In genomic region chr6:46128476-46128875, GRCh38 we compare ENCODE assay signal across 11 cellular contexts. TPM values are rescaled to one million over a fixed set of nuclear protein-coding genes. Genes with fewer than 3 reads are reported as not detected.
DNase-seq lines count a peak whose midpoint lies in the region; ATAC-seq and TF ChIP-seq lines count a peak whose summit lies in the region.
"Had no signal": no experiment of that assay in that cellular context is flagged by ENCODE, and none has a peak within 500 bp of the region (broad histone marks: within the 10 kb centered on the region; RNA-seq: fewer than 3 reads in every experiment).

No MANE protein-coding gene starts in this region.

- peak overlapping the region; percentile 88 for H3K4me3 Mint-ChIP-seq in Calu3 (ENCODE audit: low read depth, unreplicated experiment)

- CTCF ChIA-PET in Calu3 (lab: Charles Lee) = interaction anchor here (1.1 to 1.8 kb wide), 3 partner anchors 9 to 38 kb away, joined by 3 to 11 read pairs (median 5); no protein-coding TSS in a partner anchor

- no peaks in the 10 kb centered on the region for H3K79me2 ChIP-seq in Karpas-422 (ENCODE audit: low read length)

- H3K27ac Mint-ChIP-seq in Calu3 (ENCODE audit: unreplicated experiment) = no peak overlapping the region

- H3K9me3 ChIP-seq in Karpas-422 (ENCODE audit: low read length) (no peaks in the 10 kb centered on the region), endocrine pancreas (ENCODE audit: control insufficient read depth, low read length) (no peaks in the 10 kb centered on the region)

- peak overlapping the region; percentile 86 for H3K4me2 ChIP-seq in Karpas-422 (ENCODE audit: low read depth, low read length, poor library complexity, severe bottlenecking)

- H3K9ac ChIP-seq in Karpas-422 (ENCODE audit: low read length) (no peak overlapping the region; the same call in 1 of the 2 replicates), endocrine pancreas (ENCODE audit: control insufficient read depth, insufficient read depth, low read length) (no peak overlapping the region)

- no peaks in the 10 kb centered on the region for H4K20me1 ChIP-seq in Karpas-422 (ENCODE audit: insufficient read depth, low read depth, low read length)

- peaks cover 9% of the 10 kb centered on the region for H3K4me1 Mint-ChIP-seq in Calu3 (ENCODE audit: low read depth, unreplicated experiment)

- H2AFZ ChIP-seq in Karpas-422 (ENCODE audit: low read length) = no peak overlapping the region

- H3K27me3 Mint-ChIP-seq in Calu3 (ENCODE audit: unreplicated experiment) = no peaks in the 10 kb centered on the region

- DNase-seq in Calu3 (no peak), Karpas-422 (peak; percentile 54), NCI-H345 treated with DMSO at 0.1 percent for 48 hours (lab: John Stamatoyannopoulos, UW; ENCODE audit: unreplicated experiment) (no peak), hippocampal formation (lab: John Stamatoyannopoulos, UW) (no peak), NCI-H345 (lab: John Stamatoyannopoulos, UW) (no peak), T1000 (lab: John Stamatoyannopoulos, UW) (no peak)
- DNase-seq: foreskin keratinocyte, NCI-H1694 had no signal

- no peak overlapping the region for H3K27ac ChIP-seq in Karpas-422 (ENCODE audit: low read length)
- H3K27ac ChIP-seq: foreskin keratinocyte had no signal

- H3K27me3 ChIP-seq in Karpas-422 (ENCODE audit: low read length) (no peaks in the 10 kb centered on the region; the same call in 1 of the 2 replicates), endocrine pancreas (ENCODE audit: control insufficient read depth, insufficient read depth, low read length) (no peaks in the 10 kb centered on the region)

- no peaks in the 10 kb centered on the region for H3K9me3 Mint-ChIP-seq in Calu3 (ENCODE audit: low read depth, unreplicated experiment)

- H3K4me3 ChIP-seq in Karpas-422 (ENCODE audit: low read length) (peak overlapping the region; percentile 76; the same call in 1 of the 2 replicates), endocrine pancreas (ENCODE audit: control insufficient read depth, insufficient read depth, low read length) (peak overlapping the region; percentile 91)

- H3K36me3 ChIP-seq in Karpas-422 (ENCODE audit: insufficient read depth, low read length) (no peaks in the 10 kb centered on the region), endocrine pancreas (ENCODE audit: control insufficient read depth, insufficient read depth, low read length) (no peaks in the 10 kb centered on the region)

- H3K4me1 ChIP-seq in Karpas-422 (ENCODE audit: low read length) = peaks cover 21% of the 10 kb centered on the region
- peaks cover 6% of the 10 kb centered on the region for H3K4me1 ChIP-seq in endocrine pancreas (ENCODE audit: control insufficient read depth, insufficient read depth, low read length)
- H3K4me1 ChIP-seq: foreskin keratinocyte had no signal

- TF ChIP-seq CTCF in Calu3 (IDR thresholded peaks at IDR 0.05; ENCODE audit: unreplicated experiment) = no peak

- H3K9me2 ChIP-seq in Karpas-422 (replicated peaks; ENCODE audit: insufficient read depth, low read length) = no peaks in the 10 kb centered on the region

- intact Hi-C loops in Calu3 (cut with micrococcal nuclease; ENCODE audit: unreplicated experiment) = loop anchor here (2.0 kb wide), 1 partner anchor 38 kb away; no protein-coding TSS in a partner anchor

- peaks cover 16% of the 10 kb centered on the region for H3K36me3 Mint-ChIP-seq in Calu3 (ENCODE audit: insufficient read depth, unreplicated experiment)

- ATAC-seq in GM18870 (IDR thresholded peaks at IDR 0.05; ENCODE audit: unreplicated experiment) = peak; percentile 33
- ATAC-seq: foreskin keratinocyte had no signal

- no TSS peak for BruUV-seq in Calu3 (replicated peaks; lab: Mats Ljungman, UMichigan)

RNA-seq across cellular contexts. Expression of gene ENPP4, which starts 1.3 kb away (rescaled TPM):
- 16.7 and 17.2 TPM in 2 replicates for total RNA-seq in Calu3 (2022)
- 2.5 and 8.6 TPM in 2 replicates for total RNA-seq in Karpas-422 (2014; rRNA removed; shearing (Covaris generic); ENCODE audit: low replicate concordance)

RNA-seq across cellular contexts. Expression of gene ENPP5, which starts 42.3 kb away (rescaled TPM):
- total RNA-seq in Calu3 (2022) = 17.3 and 18.7 TPM in 2 replicates
- total RNA-seq in Karpas-422 (2014; rRNA removed; shearing (Covaris generic); ENCODE audit: low replicate concordance) = 0.22 TPM in 1 of 2 replicates, not detected in the other
- total RNA-seq: T-helper 2 cell treated with Interferon-gamma antibody and Interleukin-4, amounts not matched to agents 100 ng/mL and 5 ng/mL, for 36 hours had no signal

Comparison
In these comparisons a context has a peak if more than half of its experiments do, and no peak if none do; other contexts are left out.
1. RNA of gene ENPP5, which starts 42.3 kb away (total RNA-seq): 17.3 to 18.7 TPM in Calu3; 0.22 TPM in Karpas-422; every median in the first group is over 10 times any median in the second.